Comparison of ENCODE assay signal across 8 cellular contexts in the genomic region with DNA sequence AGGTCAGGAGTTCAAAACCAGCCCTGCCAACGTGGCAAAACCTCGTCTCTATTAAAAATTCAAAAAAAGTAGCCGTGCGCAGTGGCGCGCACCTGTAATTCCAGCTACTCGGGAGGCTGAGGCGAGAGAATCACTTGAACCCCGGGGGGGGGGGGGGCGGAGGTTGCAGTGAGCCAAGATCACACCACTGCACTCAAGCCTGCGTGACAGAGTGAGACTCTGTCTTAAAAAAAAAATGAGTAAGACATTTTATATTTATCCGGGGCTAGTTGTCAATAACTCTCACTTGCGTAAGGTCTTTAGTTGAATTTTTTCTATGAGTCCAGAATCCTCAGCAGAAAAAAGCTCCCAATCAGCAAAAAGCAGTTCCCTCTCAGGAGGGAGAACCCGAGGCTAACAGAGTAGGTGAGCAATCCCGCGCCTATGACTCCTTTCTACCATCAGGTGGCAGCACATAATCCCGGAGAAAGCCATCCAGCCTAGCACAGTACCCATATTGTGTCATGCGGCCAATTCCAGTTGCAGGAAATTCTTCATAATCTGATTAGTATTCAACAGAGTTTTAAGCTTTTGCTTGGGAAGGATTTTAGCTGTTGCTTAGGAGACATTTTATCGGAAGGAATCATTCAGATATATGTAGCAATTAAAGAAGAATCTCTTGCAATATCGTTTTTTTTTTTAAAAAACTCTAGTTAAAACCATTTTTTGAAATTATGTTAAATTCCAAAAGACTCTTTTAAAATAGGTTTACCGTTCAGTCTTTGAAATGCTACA. TPM values are rescaled to one million over a fixed set of nuclear protein-coding genes. Genes with fewer than 3 reads are reported as not detected.
A peak's percentile ranks its signal among the peaks of the same experiment; 100 is the strongest.
DNase-seq lines count a peak whose midpoint lies in the region; ATAC-seq and TF ChIP-seq lines count a peak whose summit lies in the region.

No MANE protein-coding gene starts in this region.

- H3K27me3 ChIP-seq in PC-3 (ENCODE audit: low read length) (peaks cover 4% of the 10 kb centered on the region; the same call in 1 of the 2 replicates), neural cell (ENCODE audit: insufficient read depth, low read depth, low read length) (no peaks in the 10 kb centered on the region)

- H3K4me3 ChIP-seq in Jurkat, Clone E6-1 (ENCODE audit: low read length), result no peak overlapping the region
- H3K4me3 ChIP-seq in PC-3 (ENCODE audit: low read length) (peak overlapping the region; percentile 44; the same call in 1 of the 2 replicates), neural cell (ENCODE audit: low read length) (no peak overlapping the region)

- H2AFZ ChIP-seq in PC-3 (ENCODE audit: low read length) (peak overlapping the region; percentile 66), neural cell (ENCODE audit: low read depth, low read length) (no peak overlapping the region)

- H3K27ac Mint-ChIP-seq in stimulated activated naive CD8-positive, alpha-beta T cell treated with anti-CD3 and anti-CD28 coated beads, Interleukin-15, amount 100 ng/mL, for 72 hours, result no peak overlapping the region

- DNase-seq in EL (peak; percentile 78), PC-3 (peak; percentile 92), fibroblast of gingiva (ENCODE audit: low read depth) (peak; percentile 69)
- peak; percentile 69 for DNase-seq in Jurkat, Clone E6-1 (ENCODE audit: low read depth, low spot score)
- DNase-seq in activated T-cell treated with anti-CD3 and anti-CD28 coated beads, Interleukin-2, amount 50 U/mL, for 1 hour, result peak; percentile 48
- peak; percentile 51 to 54 for DNase-seq in stimulated activated naive CD8-positive, alpha-beta T cell treated with anti-CD3 and anti-CD28 coated beads, Interleukin-15, amount 100 ng/mL, for 72 hours

- H3K9me2 ChIP-seq in PC-3 (replicated peaks; ENCODE audit: low read length) (no peaks in the 10 kb centered on the region), neural cell (ENCODE audit: insufficient read depth, low read length) (no peaks in the 10 kb centered on the region)

- H3K36me3 ChIP-seq in PC-3 (ENCODE audit: low read depth, low read length) (no peaks in the 10 kb centered on the region), neural cell (ENCODE audit: insufficient read depth, low read length) (no peaks in the 10 kb centered on the region)

- H3K4me3 Mint-ChIP-seq in stimulated activated naive CD8-positive, alpha-beta T cell treated with anti-CD3 and anti-CD28 coated beads, Interleukin-15, amount 100 ng/mL, for 72 hours, result no peak overlapping the region

- intact Hi-C loops in PC-3 (cut with micrococcal nuclease), result loop anchor here (1.0 kb wide), 2 partner anchors 73 to 80 kb away; a partner anchor contains a TSS

- POLR2A ChIA-PET in PC-3 (lab: Charles Lee; ENCODE audit: unreplicated experiment), result interaction anchor here (0.6 kb wide), 1 partner anchor 64 kb away, joined by 3 read pairs; no protein-coding TSS in a partner anchor

- no peak for TF ChIP-seq EP300 in neural cell (conservative IDR thresholded peaks at IDR 0.05; ENCODE audit: poor library complexity, severe bottlenecking)

- peak overlapping the region; percentile 79 for H3K4me2 ChIP-seq in PC-3 (ENCODE audit: low read length)
- H3K4me2 ChIP-seq in neural cell (ENCODE audit: low read length), result no peak overlapping the region

- H3K4me1 ChIP-seq in PC-3 (ENCODE audit: insufficient read depth, low read length), result 0 out of 2 replicates have a peak, but pooled peaks cover 3% of the 10 kb centered on the region

- BruUV-seq in PC-3 (replicated peaks; lab: Mats Ljungman, UMichigan), result no TSS peak

- H3K4me1 Mint-ChIP-seq in stimulated activated naive CD8-positive, alpha-beta T cell treated with anti-CD3 and anti-CD28 coated beads, Interleukin-15, amount 100 ng/mL, for 72 hours, result peaks cover 6% of the 10 kb centered on the region

- peak; percentile 99 for ATAC-seq in GM21737 (IDR thresholded peaks at IDR 0.05; ENCODE audit: unreplicated experiment)
- peak; percentile 100 for ATAC-seq in PC-3
- ATAC-seq in stimulated activated naive CD8-positive, alpha-beta T cell treated with anti-CD3 and anti-CD28 coated beads, Interleukin-15, amount 100 ng/mL, for 72 hours, result peak; percentile 94

- CTCF ChIA-PET in PC-3 (lab: Charles Lee), result interaction anchor here (0.5 to 1.5 kb wide), 8 partner anchors 18 to 451 kb away, joined by 3 to 24 read pairs (median 3); a partner anchor contains a TSS

- no peaks in the 10 kb centered on the region for H4K20me1 ChIP-seq in PC-3 (ENCODE audit: low read length)
- H4K20me1 ChIP-seq in neural cell (ENCODE audit: insufficient read depth), result no peaks in the 10 kb centered on the region

- H3K9me3 Mint-ChIP-seq in stimulated activated naive CD8-positive, alpha-beta T cell treated with anti-CD3 and anti-CD28 coated beads, Interleukin-15, amount 100 ng/mL, for 72 hours, result no peaks in the 10 kb centered on the region

- TF ChIP-seq CTCF in PC-3 (conservative IDR thresholded peaks at IDR 0.05; ENCODE audit: low read depth, low read length), result peak; percentile 89
- TF ChIP-seq CTCF in neural cell (IDR thresholded peaks at IDR 0.05; ENCODE audit: poor library complexity, severe bottlenecking), result peak; percentile 91

- peaks cover 20% of the 10 kb centered on the region for H3K27me3 Mint-ChIP-seq in stimulated activated naive CD8-positive, alpha-beta T cell treated with anti-CD3 and anti-CD28 coated beads, Interleukin-15, amount 100 ng/mL, for 72 hours

- TF ChIP-seq RAD21 in neural cell (conservative IDR thresholded peaks at IDR 0.05), result peak; percentile 89

- no peaks in the 10 kb centered on the region for H3K9me3 ChIP-seq in PC-3 (ENCODE audit: low read length)
- no peaks in the 10 kb centered on the region for H3K9me3 ChIP-seq in neural cell (ENCODE audit: low read length)

- no peak overlapping the region for H3K9ac ChIP-seq in PC-3 (ENCODE audit: low read length)
- no peak overlapping the region for H3K9ac ChIP-seq in neural cell (ENCODE audit: low read length)

- H3F3A ChIP-seq in PC-3 (ENCODE audit: low read length, unreplicated experiment) (no peaks in the 10 kb centered on the region), neural cell (ENCODE audit: insufficient read depth, low read length, poor library complexity, severe bottlenecking) (no peaks in the 10 kb centered on the region)

- H3K79me2 ChIP-seq in PC-3 (ENCODE audit: low read length) (no peaks in the 10 kb centered on the region), neural cell (replicated peaks; ENCODE audit: insufficient read depth, low read length) (no peaks in the 10 kb centered on the region)

- H3K27ac ChIP-seq in PC-3 (ENCODE audit: low read length), result no peak overlapping the region
- no peak overlapping the region for H3K27ac ChIP-seq in neural cell (ENCODE audit: low read length)

TF ChIP-seq in neural cell, 6 proteins besides CTCF, POLR2A, EP300 and RAD21:
- TF ChIP-seq EZH2 (IDR thresholded peaks at IDR 0.05; ENCODE audit: borderline replicate concordance, insufficient read depth, low read length, poor library complexity, severe bottlenecking) (no peak), POLR2AphosphoS5 (IDR thresholded peaks at IDR 0.05) (no peak), SMC3 (conservative IDR thresholded peaks at IDR 0.05; ENCODE audit: poor library complexity) (peak; percentile 91), MXI1 (conservative IDR thresholded peaks at IDR 0.05; ENCODE audit: poor library complexity, severe bottlenecking) (no peak)
TF ChIP-seq in neural cell: peak in this region for 1.

RNA-seq across cellular contexts. Expression of a gene that starts 11.9 kb away (rescaled TPM):
- not detected for polyA plus RNA-seq in Jurkat, Clone E6-1 (2012; ENCODE audit: insufficient read depth, insufficient read length)
- total RNA-seq in PC-3 (2014; rRNA removed), result not detected in 2 replicates
- not detected in 2 replicates for polyA plus RNA-seq in neural cell
- not detected in 2 replicates for polyA minus RNA-seq in neural cell

RNA-seq across cellular contexts. Expression of a gene that starts 14.6 kb away (rescaled TPM):
- not detected for polyA plus RNA-seq in Jurkat, Clone E6-1 (2012; ENCODE audit: insufficient read depth, insufficient read length)
- total RNA-seq in PC-3 (2014; rRNA removed), result not detected in 2 replicates
- 68.0 and 71.5 TPM in 2 replicates for polyA plus RNA-seq in neural cell
- 26.5 and 31.7 TPM in 2 replicates for polyA minus RNA-seq in neural cell

RNA-seq across cellular contexts. Expression of a gene that starts 29.3 kb away (rescaled TPM):
- polyA plus RNA-seq in Jurkat, Clone E6-1 (2012; ENCODE audit: insufficient read depth, insufficient read length), result not detected
- total RNA-seq in PC-3 (2014; rRNA removed), result not detected in 2 replicates
- polyA plus RNA-seq in neural cell, result not detected in 2 replicates
- not detected in 2 replicates for polyA minus RNA-seq in neural cell

RNA-seq across cellular contexts. Expression of a gene that starts 45.6 kb away (rescaled TPM):
- not detected for polyA plus RNA-seq in Jurkat, Clone E6-1 (2012; ENCODE audit: insufficient read depth, insufficient read length)
- total RNA-seq in PC-3 (2014; rRNA removed), result not detected in 2 replicates
- not detected in 2 replicates for polyA plus RNA-seq in neural cell
- not detected in 2 replicates for polyA minus RNA-seq in neural cell

RNA-seq across cellular contexts. Expression of a gene that starts 50.9 kb away (rescaled TPM):
- not detected for polyA plus RNA-seq in Jurkat, Clone E6-1 (2012; ENCODE audit: insufficient read depth, insufficient read length)
- total RNA-seq in PC-3 (2014; rRNA removed), result not detected in 2 replicates
- not detected in 2 replicates for polyA plus RNA-seq in neural cell
- polyA minus RNA-seq in neural cell, result not detected in 2 replicates
